ENCODE assay signal across 1 cellular context in the genomic region with DNA sequence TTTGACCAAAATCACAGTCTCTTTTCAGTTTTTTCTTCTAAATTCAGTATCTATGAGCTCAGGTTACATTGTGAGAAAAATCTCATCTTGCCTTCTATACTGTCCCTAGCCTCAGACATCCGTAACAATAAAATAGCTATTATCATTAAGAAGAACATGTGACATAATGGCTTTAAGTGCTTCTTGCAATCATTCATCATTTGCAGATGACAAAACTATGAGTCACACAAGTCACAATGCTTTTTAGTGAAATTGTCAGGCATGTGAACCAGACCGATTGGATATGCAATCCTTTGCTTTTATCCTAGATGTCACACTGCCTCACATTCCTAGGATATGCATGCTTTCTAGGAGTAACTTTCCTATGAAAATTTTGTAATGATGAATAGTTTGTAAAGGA.
TF ChIP-seq lines count a peak whose summit lies in the region.

No MANE protein-coding gene starts in this region.

TF ChIP-seq in WTC11, 78 proteins besides CTCF, POLR2A, EP300 and RAD21 (continued from another document):
- TF ChIP-seq, protein P1, sequence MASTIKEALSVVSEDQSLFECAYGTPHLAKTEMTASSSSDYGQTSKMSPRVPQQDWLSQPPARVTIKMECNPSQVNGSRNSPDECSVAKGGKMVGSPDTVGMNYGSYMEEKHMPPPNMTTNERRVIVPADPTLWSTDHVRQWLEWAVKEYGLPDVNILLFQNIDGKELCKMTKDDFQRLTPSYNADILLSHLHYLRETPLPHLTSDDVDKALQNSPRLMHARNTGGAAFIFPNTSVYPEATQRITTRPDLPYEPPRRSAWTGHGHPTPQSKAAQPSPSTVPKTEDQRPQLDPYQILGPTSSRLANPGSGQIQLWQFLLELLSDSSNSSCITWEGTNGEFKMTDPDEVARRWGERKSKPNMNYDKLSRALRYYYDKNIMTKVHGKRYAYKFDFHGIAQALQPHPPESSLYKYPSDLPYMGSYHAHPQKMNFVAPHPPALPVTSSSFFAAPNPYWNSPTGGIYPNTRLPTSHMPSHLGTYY (CRISPR knock-in tag; IDR thresholded peaks at IDR 0.05) = no peak
- TF ChIP-seq SP1 (CRISPR knock-in tag; conservative IDR thresholded peaks at IDR 0.05) (no peak), NR1H2 (CRISPR knock-in tag; IDR thresholded peaks at IDR 0.05) (no peak), ZNF138 (CRISPR knock-in tag; conservative IDR thresholded peaks at IDR 0.05) (no peak), MXD4 (CRISPR knock-in tag; IDR thresholded peaks at IDR 0.05; ENCODE audit: borderline replicate concordance) (no peak)
- TF ChIP-seq, protein P2, sequence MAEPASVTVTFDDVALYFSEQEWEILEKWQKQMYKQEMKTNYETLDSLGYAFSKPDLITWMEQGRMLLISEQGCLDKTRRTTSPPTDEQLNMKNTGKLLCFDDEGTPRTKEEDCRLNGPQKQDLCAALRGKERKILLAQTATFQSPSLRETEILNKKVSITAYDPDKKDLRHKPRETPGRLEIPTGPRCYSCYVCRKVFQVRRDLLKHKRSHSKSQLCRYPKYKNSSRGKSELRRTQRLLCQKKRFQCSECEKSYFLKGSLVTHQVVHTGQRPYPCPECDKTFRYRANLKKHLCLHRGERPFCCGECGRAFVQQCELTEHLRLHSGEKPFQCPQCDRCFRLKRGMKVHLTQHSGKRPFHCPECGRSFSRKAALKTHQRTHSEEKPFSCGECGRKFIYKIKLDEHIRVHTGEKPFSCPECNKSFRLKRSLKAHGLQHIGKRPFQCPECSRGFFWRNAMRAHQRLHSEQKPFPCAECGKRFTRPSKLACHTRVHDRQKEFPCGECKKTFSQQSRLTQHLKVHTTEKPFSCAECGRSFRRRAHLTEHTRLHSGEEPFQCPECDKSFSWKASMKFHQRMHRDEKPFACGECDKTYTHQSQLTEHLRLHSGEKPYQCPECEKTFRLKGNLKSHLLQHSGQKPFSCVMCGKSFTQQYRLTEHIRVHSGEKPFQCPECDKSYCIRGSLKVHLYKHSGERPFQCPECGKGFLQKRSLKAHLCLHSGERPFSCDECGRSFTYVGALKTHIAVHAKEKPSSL (CRISPR knock-in tag; conservative IDR thresholded peaks at IDR 0.05) = no peak
- TF ChIP-seq, protein P3, sequence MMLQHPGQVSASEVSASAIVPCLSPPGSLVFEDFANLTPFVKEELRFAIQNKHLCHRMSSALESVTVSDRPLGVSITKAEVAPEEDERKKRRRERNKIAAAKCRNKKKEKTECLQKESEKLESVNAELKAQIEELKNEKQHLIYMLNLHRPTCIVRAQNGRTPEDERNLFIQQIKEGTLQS (CRISPR knock-in tag; conservative IDR thresholded peaks at IDR 0.05) = no peak
- TF ChIP-seq, protein P4, sequence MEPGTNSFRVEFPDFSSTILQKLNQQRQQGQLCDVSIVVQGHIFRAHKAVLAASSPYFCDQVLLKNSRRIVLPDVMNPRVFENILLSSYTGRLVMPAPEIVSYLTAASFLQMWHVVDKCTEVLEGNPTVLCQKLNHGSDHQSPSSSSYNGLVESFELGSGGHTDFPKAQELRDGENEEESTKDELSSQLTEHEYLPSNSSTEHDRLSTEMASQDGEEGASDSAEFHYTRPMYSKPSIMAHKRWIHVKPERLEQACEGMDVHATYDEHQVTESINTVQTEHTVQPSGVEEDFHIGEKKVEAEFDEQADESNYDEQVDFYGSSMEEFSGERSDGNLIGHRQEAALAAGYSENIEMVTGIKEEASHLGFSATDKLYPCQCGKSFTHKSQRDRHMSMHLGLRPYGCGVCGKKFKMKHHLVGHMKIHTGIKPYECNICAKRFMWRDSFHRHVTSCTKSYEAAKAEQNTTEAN (CRISPR knock-in tag; IDR thresholded peaks at IDR 0.05) = no peak
